ENCODE assay signal across 1 cellular context in genomic region chr6:115882771-115883170, GRCh38.
TF ChIP-seq lines count a peak whose summit lies in the region.

No MANE protein-coding gene starts in this region.

TF ChIP-seq in H1, 55 proteins besides CTCF, POLR2A, EP300 and RAD21 (continued from another document):
- TF ChIP-seq USF2 (IDR thresholded peaks at IDR 0.05; ENCODE audit: low read length), result no peak
